6 cellular contexts compared by ENCODE assay signal in genomic region chr7:127568034-127568433, GRCh38. TPM values are rescaled to one million over a fixed set of nuclear protein-coding genes. Genes with fewer than 3 reads are reported as not detected.
"Had no signal": no experiment of that assay in that cellular context is flagged by ENCODE, and none has a peak within 500 bp of the region (broad histone marks: within the 10 kb centered on the region; RNA-seq: fewer than 3 reads in every experiment).

No MANE protein-coding gene starts in this region.

RNA-seq across cellular contexts. Expression of gene FSCN3, which starts 25.5 kb away (rescaled TPM):
- polyA plus RNA-seq: GM23248, GM23338 had no signal

RNA-seq across cellular contexts. Expression of gene PAX4, which starts 49.9 kb away (rescaled TPM):
- total RNA-seq: GM23248, GM23338, H1, H4, H9, HFFc6 had no signal
- polyA plus RNA-seq: GM23248, GM23338 had no signal
